In genomic region chr22:36331306-36331911, GRCh38 we compare ENCODE assay signal across 8 cellular contexts. TPM values are rescaled to one million over a fixed set of nuclear protein-coding genes. Genes with fewer than 3 reads are reported as not detected.
DNase-seq lines count a peak whose midpoint lies in the region; ATAC-seq and TF ChIP-seq lines count a peak whose summit lies in the region.

No MANE protein-coding gene starts in this region.

- H3K27me3 ChIP-seq in gastroesophageal sphincter, result no peaks in the 10 kb centered on the region
- H3K27me3 ChIP-seq in upper lobe of right lung, result no peaks in the 10 kb centered on the region

- H3K4me3 ChIP-seq in gastroesophageal sphincter, result peak overlapping the region in 1 of 2 donors; percentile 7
- H3K4me3 ChIP-seq in upper lobe of right lung, result peak overlapping the region; percentile 11

- DNase-seq in NCI-H146 (lab: John Stamatoyannopoulos, UW) (peak; percentile 28), NCI-H146 treated with DMSO at 0.1 percent for 48 hours (lab: John Stamatoyannopoulos, UW; ENCODE audit: unreplicated experiment) (no peak), osteocyte (ENCODE audit: extremely low spot score, unreplicated experiment) (no peak), upper lobe of right lung (peak; percentile 85)

- intact Hi-C loops in upper lobe of right lung (cut with DNase I), result loop anchor here (10.0 kb wide), 1 partner anchor 53 kb away; the partner anchor contains the start of gene MYH9

- peak; percentile 49 for TF ChIP-seq EP300 in gastroesophageal sphincter (IDR thresholded peaks at IDR 0.05)

- ATAC-seq in HG03135 (IDR thresholded peaks at IDR 0.05; ENCODE audit: unreplicated experiment), result peak; percentile 62
- ATAC-seq in activated T-helper 17 cell treated with anti-CD3 and anti-CD28 coated beads, Interleukin-2, amount 50 U/mL, for 72 hours (replicated peaks), result peak; percentile 63
- peak; percentile 43 for ATAC-seq in gastroesophageal sphincter
- ATAC-seq in upper lobe of right lung, result peak; percentile 72

- H3K4me1 Mint-ChIP-seq in activated T-helper 17 cell treated with anti-CD3 and anti-CD28 coated beads, Interleukin-2, amount 50 U/mL, for 72 hours, result peaks cover 79% of the 10 kb centered on the region
- peaks cover 98% of the 10 kb centered on the region for H3K4me1 Mint-ChIP-seq in osteocyte (ENCODE audit: unreplicated experiment)

- TF ChIP-seq POLR2A in gastroesophageal sphincter (IDR thresholded peaks at IDR 0.05), result peak; percentile 38 to 57

- H3K9me3 ChIP-seq in gastroesophageal sphincter (no peaks in the 10 kb centered on the region), upper lobe of right lung (no peaks in the 10 kb centered on the region)

- H3K36me3 ChIP-seq in gastroesophageal sphincter (peaks cover 0 to 33% of the 10 kb centered on the region in 2 donors), upper lobe of right lung (peaks cover 75% of the 10 kb centered on the region)

- H3K27ac Mint-ChIP-seq in activated T-helper 17 cell treated with anti-CD3 and anti-CD28 coated beads, Interleukin-2, amount 50 U/mL, for 72 hours, result peak overlapping the region; percentile 98
- H3K27ac Mint-ChIP-seq in osteocyte (ENCODE audit: unreplicated experiment), result peak overlapping the region; percentile 100

- H3K4me1 ChIP-seq in gastroesophageal sphincter, result peaks cover 53 to 100% (median 87%) of the 10 kb centered on the region in 3 donors
- H3K4me1 ChIP-seq in upper lobe of right lung, result peaks cover 93% of the 10 kb centered on the region

- H3K27me3 Mint-ChIP-seq in activated T-helper 17 cell treated with anti-CD3 and anti-CD28 coated beads, Interleukin-2, amount 50 U/mL, for 72 hours, result no peaks in the 10 kb centered on the region
- no peaks in the 10 kb centered on the region for H3K27me3 Mint-ChIP-seq in osteocyte (ENCODE audit: unreplicated experiment)

- H3K9me3 Mint-ChIP-seq in activated T-helper 17 cell treated with anti-CD3 and anti-CD28 coated beads, Interleukin-2, amount 50 U/mL, for 72 hours, result no peaks in the 10 kb centered on the region
- H3K9me3 Mint-ChIP-seq in osteocyte (ENCODE audit: unreplicated experiment), result no peaks in the 10 kb centered on the region

- peaks cover 100% of the 10 kb centered on the region for H3K36me3 Mint-ChIP-seq in activated T-helper 17 cell treated with anti-CD3 and anti-CD28 coated beads, Interleukin-2, amount 50 U/mL, for 72 hours (ENCODE audit: low read depth)
- peaks cover 48% of the 10 kb centered on the region for H3K36me3 Mint-ChIP-seq in osteocyte (ENCODE audit: unreplicated experiment)

- peak in 1 of 4 experiments; percentile 18 for TF ChIP-seq CTCF in gastroesophageal sphincter (IDR thresholded peaks at IDR 0.05)
- TF ChIP-seq CTCF in osteocyte (IDR thresholded peaks at IDR 0.05), result no peak
- TF ChIP-seq CTCF in upper lobe of right lung (IDR thresholded peaks at IDR 0.05), result no peak

- WGBS in gastroesophageal sphincter (ENCODE audit: low coverage in 1 of 2), 2 donors, result 10% methylated on average over 3 of the region's 11 CpGs; no CpG with 5 or more reads in 1 of the 2 donors

- H3K27ac ChIP-seq in gastroesophageal sphincter (peak overlapping the region; percentile 99 to 100 (median 100)), upper lobe of right lung (peak overlapping the region; percentile 91)

- H3K4me3 Mint-ChIP-seq in activated T-helper 17 cell treated with anti-CD3 and anti-CD28 coated beads, Interleukin-2, amount 50 U/mL, for 72 hours, result peak overlapping the region; percentile 97
- peak overlapping the region; percentile 61 for H3K4me3 Mint-ChIP-seq in osteocyte (ENCODE audit: unreplicated experiment)

TF ChIP-seq in PFSK-1, 5 proteins besides CTCF, POLR2A, EP300 and RAD21:
- TF ChIP-seq REST (IDR thresholded peaks at IDR 0.05; ENCODE audit: insufficient read depth in 1 of 2, low read depth in 2 of 2, low read length in 2 of 2), result 0 out of 4 replicates have a peak, but pooled peaks of 1 of the 2 experiments have one; percentile 13
- peak; percentile 66 for TF ChIP-seq FOXP2 (optimal IDR thresholded peaks at IDR 0.05; ENCODE audit: borderline replicate concordance, extremely low read depth, extremely low read length, insufficient read depth)
- TF ChIP-seq TAF1 (IDR thresholded peaks at IDR 0.05; ENCODE audit: borderline replicate concordance, insufficient read depth, low read length), result no peak
- no peak for TF ChIP-seq POLR2AphosphoS5 (IDR thresholded peaks at IDR 0.05; ENCODE audit: low read depth, low read length)
- TF ChIP-seq SIN3A (IDR thresholded peaks at IDR 0.05; ENCODE audit: borderline replicate concordance, insufficient read depth, low read length), result peak; percentile 37; the same call in 1 of the 2 replicates

RNA-seq across cellular contexts. Expression of gene MYH9, which starts 56.4 kb away (rescaled TPM):
- polyA plus RNA-seq in PFSK-1 (2012; ENCODE audit: insufficient read length, low read depth), result 518 TPM
- total RNA-seq in activated T-helper 17 cell treated with anti-CD3 and anti-CD28 coated beads, Interleukin-2, amount 50 U/mL, for 72 hours, result 100 to 1,000 TPM; 782 to 800 TPM
- total RNA-seq in gastroesophageal sphincter (100 to 1,000 TPM; 304 to 366 (median 322) TPM), osteocyte (938 and 1,044 TPM in 2 replicates), upper lobe of right lung (842 TPM)

Comparison
In these comparisons a context has a peak if more than half of its experiments do, and no peak if none do; other contexts are left out.
1. DNase-seq: peak in NCI-H146 (single experiment) and upper lobe of right lung (single experiment); none in NCI-H146 treated with DMSO at 0.1 percent for 48 hours (single experiment) and osteocyte (single experiment).
2. Peak in every context shown above with its lines, with median percentiles within 50 percentile points of each other: ATAC-seq.